13 cellular contexts compared by ENCODE assay signal in genomic region chr10:49609283-49610014, GRCh38. TPM values are rescaled to one million over a fixed set of nuclear protein-coding genes. Genes with fewer than 3 reads are reported as not detected.
A peak's percentile ranks its signal among the peaks of the same experiment; 100 is the strongest.
DNase-seq lines count a peak whose midpoint lies in the region; ATAC-seq and TF ChIP-seq lines count a peak whose summit lies in the region.
"Had no signal": no experiment of that assay in that cellular context is flagged by ENCODE, and none has a peak within 500 bp of the region (broad histone marks: within the 10 kb centered on the region; RNA-seq: fewer than 3 reads in every experiment).

No MANE protein-coding gene starts in this region.

- H4K5ac ChIP-seq in mesendoderm (ENCODE audit: low read length) = no peak overlapping the region

- no peak overlapping the region for H3K23ac ChIP-seq in mesendoderm (ENCODE audit: low read length)

- POLR2A ChIA-PET in CD4-positive, alpha-beta memory T cell (lab: Charles Lee; ENCODE audit: partially characterized antibody) = no interaction called here

- peak overlapping the region; percentile 15 for H3K56ac ChIP-seq in mesendoderm (ENCODE audit: low read length)

- H3K9me3 ChIP-seq in cardiac muscle cell (ENCODE audit: low read depth) = no peaks in the 10 kb centered on the region
- H3K9me3 ChIP-seq in right cardiac atrium (ENCODE audit: control insufficient read depth, low read length) = no peaks in the 10 kb centered on the region
- no peaks in the 10 kb centered on the region for H3K9me3 ChIP-seq in WERI-Rb-1 (ENCODE audit: severe bottlenecking)
- H3K9me3 ChIP-seq in CD4-positive, alpha-beta memory T cell (ENCODE audit: control insufficient read depth in 1 of 2, low read length in 2 of 2) = no peaks in the 10 kb centered on the region
- H3K9me3 ChIP-seq: SJCRH30 had no signal

- no peaks in the 10 kb centered on the region for H3K36me3 Mint-ChIP-seq in CD4-positive, alpha-beta memory T cell

- H3K4me3 Mint-ChIP-seq in CD4-positive, alpha-beta memory T cell = no peak overlapping the region

- no peak overlapping the region for H4K8ac ChIP-seq in mesendoderm (ENCODE audit: low read depth, low read length)

- H3K27ac ChIP-seq in cardiac muscle cell (no peak overlapping the region), right cardiac atrium (ENCODE audit: low read length) (no peak overlapping the region), WERI-Rb-1 (peak overlapping the region; percentile 54), mesendoderm (ENCODE audit: low read depth, low read length) (no peak overlapping the region), urinary bladder (ENCODE audit: low read depth) (no peak overlapping the region)
- no peak overlapping the region for H3K27ac ChIP-seq in CD4-positive, alpha-beta memory T cell (ENCODE audit: low read depth, low read length)
- H3K27ac ChIP-seq: ovary, SJCRH30 had no signal

- H3K27ac Mint-ChIP-seq in CD4-positive, alpha-beta memory T cell = no peak overlapping the region

- intact Hi-C loops in right cardiac atrium (cut with DNase I) = no loop called here
- intact Hi-C loops in CD4-positive, alpha-beta memory T cell (cut with micrococcal nuclease) = no loop called here

- no peak overlapping the region for H2BK15ac ChIP-seq in mesendoderm (replicated peaks; ENCODE audit: low read depth)

- peaks cover 50 to 61% of the 10 kb centered on the region in 2 donors for H3K27me3 Mint-ChIP-seq in CD4-positive, alpha-beta memory T cell

- no peak for ATAC-seq in right cardiac atrium
- no peak for ATAC-seq in GM21737 (IDR thresholded peaks at IDR 0.05; ENCODE audit: unreplicated experiment)

- CTCF ChIA-PET in CD4-positive, alpha-beta memory T cell (lab: Charles Lee; ENCODE audit: partially characterized antibody) = interaction anchor here (0.9 kb wide), 1 partner anchor 14 kb away, joined by 3 read pairs; no protein-coding TSS in a partner anchor

- no peaks in the 10 kb centered on the region for H3K79me2 ChIP-seq in mesendoderm (ENCODE audit: control insufficient read depth, insufficient read depth, low read length)

- H3K36me3 ChIP-seq in cardiac muscle cell = no peaks in the 10 kb centered on the region
- H3K36me3 ChIP-seq in WERI-Rb-1 = no peaks in the 10 kb centered on the region
- no peaks in the 10 kb centered on the region for H3K36me3 ChIP-seq in mesendoderm (ENCODE audit: control insufficient read depth, insufficient read depth, low read length)
- H3K36me3 ChIP-seq in urinary bladder (ENCODE audit: insufficient read depth) = no peaks in the 10 kb centered on the region
- no peaks in the 10 kb centered on the region for H3K36me3 ChIP-seq in CD4-positive, alpha-beta memory T cell (ENCODE audit: insufficient read depth, low read length)
- H3K36me3 ChIP-seq: ovary, SJCRH30 had no signal

- H3K9me3 Mint-ChIP-seq in CD4-positive, alpha-beta memory T cell = peaks cover 0 to 25% (median 12%) of the 10 kb centered on the region in 8 donors

- peak overlapping the region; percentile 29 for H3K4me3 ChIP-seq in cardiac muscle cell
- no peak overlapping the region for H3K4me3 ChIP-seq in right cardiac atrium (ENCODE audit: low read length)
- peak overlapping the region; percentile 56 for H3K4me3 ChIP-seq in WERI-Rb-1 (ENCODE audit: low read depth, low read length)
- H3K4me3 ChIP-seq in mesendoderm (ENCODE audit: low read length) = peak overlapping the region; percentile 20
- H3K4me3 ChIP-seq in urinary bladder (ENCODE audit: low read depth, low read length) = peak overlapping the region; percentile 10
- no peak overlapping the region for H3K4me3 ChIP-seq in CD4-positive, alpha-beta memory T cell (ENCODE audit: low read length in 2 of 2)
- H3K4me3 ChIP-seq: ovary, SJCRH30 had no signal

- no peak overlapping the region for H3K9ac ChIP-seq in mesendoderm (ENCODE audit: low read length)

- no peak overlapping the region for H3K18ac ChIP-seq in mesendoderm (ENCODE audit: low read length)

- peak in 1 of 2 donors; percentile 29 for DNase-seq in cardiac muscle cell (ENCODE audit: low read depth in 1 of 2, low spot score in 1 of 2)
- no peak for DNase-seq in right cardiac atrium
- peak; percentile 73 for DNase-seq in WERI-Rb-1
- DNase-seq in mesendoderm = no peak
- DNase-seq in CD4-positive, alpha-beta memory T cell = no peak
- DNase-seq in COLO829 (ENCODE audit: low spot score) = no peak
- DNase-seq: GF-D8, SJCRH30 had no signal

- WGBS in right cardiac atrium = 2% methylated on average over 53 of the region's 53 CpGs
- no CpG with 5 or more reads among the region's 53 CpGs for WGBS in mesendoderm (ENCODE audit: extremely low coverage, insufficient coverage, low lambda C conversion rate)
- WGBS in urinary bladder = 1% methylated on average over 53 of the region's 53 CpGs

- peak overlapping the region; percentile 56 for H3K4me2 ChIP-seq in mesendoderm (ENCODE audit: low read length)

- H3K4me1 Mint-ChIP-seq in CD4-positive, alpha-beta memory T cell = peaks cover 2 to 27% (median 8%) of the 10 kb centered on the region in 4 donors

- H3K27me3 ChIP-seq in cardiac muscle cell (peaks cover 97% of the 10 kb centered on the region), right cardiac atrium (ENCODE audit: control insufficient read depth, insufficient read depth) (no peaks in the 10 kb centered on the region), WERI-Rb-1 (ENCODE audit: insufficient read depth, low read depth, severe bottlenecking) (no peaks in the 10 kb centered on the region), mesendoderm (ENCODE audit: insufficient read depth, low read length, poor library complexity) (peaks cover 55% of the 10 kb centered on the region)
- H3K27me3 ChIP-seq in CD4-positive, alpha-beta memory T cell (ENCODE audit: insufficient read depth, low read length) = peaks cover 30% of the 10 kb centered on the region
- H3K27me3 ChIP-seq: SJCRH30 had no signal

- TF ChIP-seq CTCF in cardiac muscle cell (IDR thresholded peaks at IDR 0.05; ENCODE audit: low read depth, low read length) = no peak
- TF ChIP-seq CTCF in WERI-Rb-1 (IDR thresholded peaks at IDR 0.05; ENCODE audit: low read depth, low read length) = no peak

- H3K4ac ChIP-seq in mesendoderm (ENCODE audit: low read depth, low read length) = no peak overlapping the region

- H3K4me1 ChIP-seq in cardiac muscle cell (ENCODE audit: low read depth) (peaks cover 6% of the 10 kb centered on the region), right cardiac atrium (ENCODE audit: control insufficient read depth, insufficient read depth, low read length) (no peaks in the 10 kb centered on the region), mesendoderm (ENCODE audit: control insufficient read depth, low read depth, low read length) (no peaks in the 10 kb centered on the region), urinary bladder (ENCODE audit: insufficient read depth) (no peaks in the 10 kb centered on the region)
- H3K4me1 ChIP-seq in CD4-positive, alpha-beta memory T cell (ENCODE audit: insufficient read depth, low read length) = no peaks in the 10 kb centered on the region
- H3K4me1 ChIP-seq: SJCRH30 had no signal

- no peak overlapping the region for H2BK120ac ChIP-seq in mesendoderm (ENCODE audit: low read depth, low read length)

- no peak overlapping the region for H2AK5ac ChIP-seq in mesendoderm (ENCODE audit: low read length)

- no peaks in the 10 kb centered on the region for H3K79me1 ChIP-seq in mesendoderm (ENCODE audit: low read length)

- no peak overlapping the region for H2BK5ac ChIP-seq in mesendoderm (ENCODE audit: low read length)

RNA-seq across cellular contexts. Expression of gene SLC18A3, which starts 0.7 kb away (rescaled TPM):
- total RNA-seq in cardiac muscle cell = not detected in 2 replicates
- not detected in 2 replicates for polyA plus RNA-seq in cardiac muscle cell
- total RNA-seq in right cardiac atrium = under 1 TPM in 1 of 4 donors, not detected in 3; 0.14 TPM
- 0.23 TPM for polyA plus RNA-seq in right cardiac atrium
- polyA plus RNA-seq in mesendoderm (2013, experiment 1 of 2) = 0.01 TPM
- polyA plus RNA-seq in mesendoderm (2013, experiment 2 of 2) = 0.01 TPM
- total RNA-seq in urinary bladder = 0.11 TPM
- 0.70 TPM for polyA plus RNA-seq in urinary bladder
- not detected for total RNA-seq in CD4-positive, alpha-beta memory T cell
- not detected for polyA plus RNA-seq in CD4-positive, alpha-beta memory T cell
- total RNA-seq: kidney epithelial cell, ovary, SJCRH30, subcutaneous adipose tissue had no signal
- polyA plus RNA-seq: ovary had no signal

RNA-seq across cellular contexts. Expression of gene CHAT, which starts 4.4 kb away (rescaled TPM):
- total RNA-seq in cardiac muscle cell = not detected in 2 replicates
- not detected in 2 replicates for polyA plus RNA-seq in cardiac muscle cell
- not detected for total RNA-seq in right cardiac atrium
- polyA plus RNA-seq in right cardiac atrium = not detected
- polyA plus RNA-seq in mesendoderm (2013, experiment 1 of 2) = not detected
- polyA plus RNA-seq in mesendoderm (2013, experiment 2 of 2) = not detected
- total RNA-seq in urinary bladder = not detected
- polyA plus RNA-seq in urinary bladder = 0.14 TPM
- total RNA-seq in CD4-positive, alpha-beta memory T cell = not detected
- polyA plus RNA-seq in CD4-positive, alpha-beta memory T cell = not detected
- total RNA-seq: kidney epithelial cell, ovary, SJCRH30, subcutaneous adipose tissue had no signal
- polyA plus RNA-seq: ovary had no signal

Comparison
In these comparisons a context has a peak if more than half of its experiments do, and no peak if none do; other contexts are left out.
1. H3K4me3 ChIP-seq: peak in cardiac muscle cell (single experiment), WERI-Rb-1 (single experiment), mesendoderm (single experiment) and urinary bladder (single experiment); none in right cardiac atrium (single experiment) and CD4-positive, alpha-beta memory T cell (0 of 2).